Comparison of ENCODE assay signal across 12 cellular contexts in genomic region chr2:127615511-127616166, GRCh38. TPM values are rescaled to one million over a fixed set of nuclear protein-coding genes. Genes with fewer than 3 reads are reported as not detected.
DNase-seq lines count a peak whose midpoint lies in the region; ATAC-seq and TF ChIP-seq lines count a peak whose summit lies in the region.
"Had no signal": no experiment of that assay in that cellular context is flagged by ENCODE, and none has a peak within 500 bp of the region (broad histone marks: within the 10 kb centered on the region; RNA-seq: fewer than 3 reads in every experiment).

No MANE protein-coding gene starts in this region.

- peaks cover 59% of the 10 kb centered on the region for H3K36me3 ChIP-seq in KOPT-K1 (ENCODE audit: insufficient read depth, low read length)
- H3K36me3 ChIP-seq in mammary epithelial cell (ENCODE audit: insufficient read depth, low read length) = no peaks in the 10 kb centered on the region
- H3K36me3 ChIP-seq in prostate gland = no peaks in the 10 kb centered on the region
- H3K36me3 ChIP-seq in MM.1S (replicated peaks; ENCODE audit: insufficient read depth, low read length) = no peaks in the 10 kb centered on the region

- no peak for ATAC-seq in activated CD8-positive, alpha-beta memory T cell treated with anti-CD3 and anti-CD28 coated beads, Interleukin-2, amount 10 ng/mL, durations not matched to agents 7 days and 5 days
- ATAC-seq: HCT116 had no signal

- H2AFZ ChIP-seq in mammary epithelial cell (ENCODE audit: low read depth, low read length) (no peak overlapping the region), MM.1S (ENCODE audit: low read length) (no peak overlapping the region)

- H3K79me2 ChIP-seq in mammary epithelial cell (ENCODE audit: insufficient read depth, low read length) (no peaks in the 10 kb centered on the region), MM.1S (ENCODE audit: low read length) (no peaks in the 10 kb centered on the region)

- no peak overlapping the region for H3K4me3 Mint-ChIP-seq in activated CD8-positive, alpha-beta memory T cell treated with anti-CD3 and anti-CD28 coated beads, Interleukin-2, amount 10 ng/mL, durations not matched to agents 7 days and 5 days

- H3K4me1 ChIP-seq in mammary epithelial cell (ENCODE audit: insufficient read depth, low read length) = peaks cover 2% of the 10 kb centered on the region
- no peaks in the 10 kb centered on the region for H3K4me1 ChIP-seq in prostate gland (replicated peaks)
- H3K4me1 ChIP-seq in MM.1S (ENCODE audit: low read length) = no peaks in the 10 kb centered on the region

- H3K27ac Mint-ChIP-seq in activated CD8-positive, alpha-beta memory T cell treated with anti-CD3 and anti-CD28 coated beads, Interleukin-2, amount 10 ng/mL, durations not matched to agents 7 days and 5 days = no peak overlapping the region

- WGBS in mammary epithelial cell (ENCODE audit: low coverage, missing lambda C conversion rate) = 62% methylated on average over 18 of the region's 18 CpGs
- WGBS in prostate gland = 24% methylated on average over 18 of the region's 18 CpGs

- no peaks in the 10 kb centered on the region for H3F3A ChIP-seq in MM.1S (ENCODE audit: insufficient read depth, low read length)

- H3K4me2 ChIP-seq in mammary epithelial cell (ENCODE audit: insufficient read depth, low read depth, low read length) (no peak overlapping the region), MM.1S (ENCODE audit: low read depth, low read length) (no peak overlapping the region)

- peak; percentile 52 for DNase-seq in activated CD8-positive, alpha-beta memory T cell treated with anti-CD3 and anti-CD28 coated beads for 24 hours
- DNase-seq in activated CD8-positive, alpha-beta memory T cell treated with anti-CD3 and anti-CD28 coated beads, Interleukin-2, amount 10 ng/mL, durations not matched to agents 7 days and 5 days = no peak
- DNase-seq in mammary epithelial cell (peak; percentile 32), prostate gland (ENCODE audit: low spot score) (peak; percentile 67), AML-193 (lab: John Stamatoyannopoulos, UW) (no peak), OCI-M2 (lab: John Stamatoyannopoulos, UW; ENCODE audit: unreplicated experiment) (no peak), MM.1S (no peak)
- DNase-seq: NCI-H1930 had no signal

- H3K4me1 Mint-ChIP-seq in activated CD8-positive, alpha-beta memory T cell treated with anti-CD3 and anti-CD28 coated beads, Interleukin-2, amount 10 ng/mL, durations not matched to agents 7 days and 5 days = peaks cover 9% of the 10 kb centered on the region

- CTCF ChIA-PET in activated CD8-positive, alpha-beta memory T cell treated with anti-CD3 and anti-CD28 coated beads, Interleukin-2, amount 10 ng/mL, durations not matched to agents 7 days and 5 days (lab: Charles Lee) = interaction anchor here (0.8 to 1.6 kb wide), 2 partner anchors 9 to 25 kb away, joined by 3 to 5 read pairs; no protein-coding TSS in a partner anchor
- CTCF ChIA-PET in mammary epithelial cell (lab: Charles Lee; ENCODE audit: low non-redundant PET) = no interaction called here

- TF ChIP-seq POLR2A in prostate gland (IDR thresholded peaks at IDR 0.05) = no peak

- H3K27me3 Mint-ChIP-seq in activated CD8-positive, alpha-beta memory T cell treated with anti-CD3 and anti-CD28 coated beads, Interleukin-2, amount 10 ng/mL, durations not matched to agents 7 days and 5 days = peaks cover 48% of the 10 kb centered on the region

- dilution Hi-C loops in mammary epithelial cell (cut with HindIII; ENCODE audit: low sequenced_read_pairs) = no loop called here

- H3K27ac ChIP-seq in KOPT-K1 (ENCODE audit: low read depth, low read length, poor library complexity, severe bottlenecking) = peak overlapping the region; percentile 99
- H3K27ac ChIP-seq in mammary epithelial cell (ENCODE audit: insufficient read depth, low read depth, low read length) = no peak overlapping the region
- H3K27ac ChIP-seq in prostate gland = no peak overlapping the region
- H3K27ac ChIP-seq in MM.1S (ENCODE audit: low read length) = no peak overlapping the region

- H3K27me3 ChIP-seq in mammary epithelial cell (ENCODE audit: insufficient read depth, low read length) = no peaks in the 10 kb centered on the region
- H3K27me3 ChIP-seq in prostate gland (replicated peaks; ENCODE audit: insufficient read depth) = no peaks in the 10 kb centered on the region
- peaks cover 33% of the 10 kb centered on the region for H3K27me3 ChIP-seq in MM.1S (replicated peaks; ENCODE audit: insufficient read depth, low read length)

- H3K9me3 Mint-ChIP-seq in activated CD8-positive, alpha-beta memory T cell treated with anti-CD3 and anti-CD28 coated beads, Interleukin-2, amount 10 ng/mL, durations not matched to agents 7 days and 5 days (ENCODE audit: low read depth) = no peaks in the 10 kb centered on the region

- in situ Hi-C loops in mammary epithelial cell (cut with MboI; ENCODE audit: low sequenced_read_pairs in 2 of 2) = no loop called here

- H4K20me1 ChIP-seq in mammary epithelial cell (ENCODE audit: insufficient read depth, low read length) = no peaks in the 10 kb centered on the region
- no peaks in the 10 kb centered on the region for H4K20me1 ChIP-seq in MM.1S (ENCODE audit: insufficient read depth, low read length)

- H3K9ac ChIP-seq in mammary epithelial cell (ENCODE audit: insufficient read depth, low read length) = no peak overlapping the region
- H3K9ac ChIP-seq in MM.1S (ENCODE audit: low read length) = no peak overlapping the region

- no peak overlapping the region for H3K4me3 ChIP-seq in mammary epithelial cell (replicated peaks in 1 of 3; ENCODE audit: insufficient read depth in 1 of 3, low read depth in 2 of 3, low read length in 3 of 3)
- no peak overlapping the region for H3K4me3 ChIP-seq in prostate gland
- no peak overlapping the region for H3K4me3 ChIP-seq in MM.1S (ENCODE audit: low read length)

- no peak for TF ChIP-seq CTCF in mammary epithelial cell (conservative IDR thresholded peaks at IDR 0.05 in 1 of 2, IDR thresholded peaks at IDR 0.05 in 1 of 2; ENCODE audit: extremely low read depth in 1 of 2, insufficient read depth in 1 of 2, low read depth in 1 of 2, low read length in 2 of 2)
- TF ChIP-seq CTCF in prostate gland (IDR thresholded peaks at IDR 0.05) = no peak
- TF ChIP-seq CTCF in MM.1S (IDR thresholded peaks at IDR 0.05; ENCODE audit: low read length) = no peak

- H3K36me3 Mint-ChIP-seq in activated CD8-positive, alpha-beta memory T cell treated with anti-CD3 and anti-CD28 coated beads, Interleukin-2, amount 10 ng/mL, durations not matched to agents 7 days and 5 days = no peaks in the 10 kb centered on the region

- intact Hi-C loops in mammary epithelial cell (cut with micrococcal nuclease) (no loop called here), prostate gland (cut with DNase I) (no loop called here)

- H3K9me3 ChIP-seq in KOPT-K1 (ENCODE audit: insufficient read depth, low read length, poor library complexity, severe bottlenecking) (peaks cover 16% of the 10 kb centered on the region), mammary epithelial cell (replicated peaks; ENCODE audit: insufficient read depth, low read length) (peaks cover 4% of the 10 kb centered on the region), prostate gland (no peaks in the 10 kb centered on the region), MM.1S (replicated peaks; ENCODE audit: insufficient read depth, low read length) (no peaks in the 10 kb centered on the region)

- no TSS peak for BruUV-seq in mammary epithelial cell (replicated peaks; lab: Mats Ljungman, UMichigan)

- H3K9me2 ChIP-seq in MM.1S (replicated peaks; ENCODE audit: insufficient read depth, low read length) = no peaks in the 10 kb centered on the region

RNA-seq across cellular contexts. Expression of gene GPR17, which starts 30.3 kb away (rescaled TPM):
- not detected for total RNA-seq in activated CD8-positive, alpha-beta memory T cell treated with anti-CD3 and anti-CD28 coated beads, Interleukin-2, amount 10 ng/mL, durations not matched to agents 7 days and 5 days
- total RNA-seq in mammary epithelial cell = not detected
- not detected for polyA plus RNA-seq in mammary epithelial cell
- polyA minus RNA-seq in mammary epithelial cell = not detected
- not detected for total RNA-seq in prostate gland
- total RNA-seq: IMR-90; T-helper 1 cell treated with Interleukin-12 subunit alpha and Interleukin-12 subunit beta and Interleukin-4 antibody, amounts not matched to agents 30 ng/mL and 1 ng/mL, for 36 hours had no signal
- polyA plus RNA-seq: IMR-90 had no signal

RNA-seq across cellular contexts. Expression of gene LIMS2, which starts 59.7 kb away (rescaled TPM):
- total RNA-seq in activated CD8-positive, alpha-beta memory T cell treated with anti-CD3 and anti-CD28 coated beads, Interleukin-2, amount 10 ng/mL, durations not matched to agents 7 days and 5 days = 10 to 100 TPM in 1 of 2 experiments, 1 to 10 TPM in 1; 4.5 to 11.4 TPM
- total RNA-seq in mammary epithelial cell (1 to 10 TPM in 1 of 2 donors, under 1 TPM in 1; 0.42 to 8.0 TPM), prostate gland (10 to 100 TPM; 31.9 to 63.2 TPM)
- polyA plus RNA-seq in mammary epithelial cell = 0.10 TPM
- polyA minus RNA-seq in mammary epithelial cell = not detected

Comparison
In these comparisons a context has a peak if more than half of its experiments do, and no peak if none do; other contexts are left out.
1. DNase-seq: peak in activated CD8-positive, alpha-beta memory T cell treated with anti-CD3 and anti-CD28 coated beads for 24 hours (single experiment), mammary epithelial cell (single experiment) and prostate gland (single experiment); none in activated CD8-positive, alpha-beta memory T cell treated with anti-CD3 and anti-CD28 coated beads, Interleukin-2, amount 10 ng/mL, durations not matched to agents 7 days and 5 days (single experiment), AML-193 (0 of 2), OCI-M2 (single experiment) and MM.1S (single experiment).